ENCODE assay signal across 1 cellular context in genomic region chr12:96401061-96401871, GRCh38.
A peak's percentile ranks its signal among the peaks of the same experiment; 100 is the strongest.
TF ChIP-seq lines count a peak whose summit lies in the region.

No MANE protein-coding gene starts in this region.

TF ChIP-seq in K562, 482 proteins besides CTCF, POLR2A, EP300 and RAD21 (continued from another document and continues in another):
- TF ChIP-seq ZBTB43 (CRISPR knock-in tag; IDR thresholded peaks at IDR 0.05) (no peak), SRSF7 (optimal IDR thresholded peaks at IDR 0.05; ENCODE audit: low read depth, low read length) (no peak), MGA (IDR thresholded peaks at IDR 0.05) (peak; percentile 22; the same call in 1 of the 2 replicates), ZC3H4 (CRISPR knock-in tag; IDR thresholded peaks at IDR 0.05; ENCODE audit: borderline replicate concordance) (no peak), BHLHE40 (IDR thresholded peaks at IDR 0.05; ENCODE audit: low read length) (no peak), CC2D1A (IDR thresholded peaks at IDR 0.05) (no peak; the same call in 1 of the 2 replicates), TARDBP (IDR thresholded peaks at IDR 0.05) (no peak), HCFC1 (IDR thresholded peaks at IDR 0.05; ENCODE audit: low read depth, low read length) (no peak), U2AF1 (optimal IDR thresholded peaks at IDR 0.05; ENCODE audit: low read depth, low read length) (no peak), YBX1 (IDR thresholded peaks at IDR 0.05) (no peak), HMBOX1 (IDR thresholded peaks at IDR 0.05) (0 out of 2 replicates have a peak, but pooled peaks have one; percentile 19), ZKSCAN3 (CRISPR knock-in tag; IDR thresholded peaks at IDR 0.05) (no peak), SIX5 (IDR thresholded peaks at IDR 0.05; ENCODE audit: borderline replicate concordance in 1 of 2, insufficient read depth in 1 of 2, low read depth in 1 of 2, low read length in 2 of 2) (no peak), MAFG (tag; conservative IDR thresholded peaks at IDR 0.05) (0 out of 2 replicates have a peak, but pooled peaks have one; percentile 5), ZKSCAN1 (IDR thresholded peaks at IDR 0.05; ENCODE audit: low read depth, low read length) (no peak), PTTG1 (tag; IDR thresholded peaks at IDR 0.05; ENCODE audit: low read depth) (no peak), FOXJ3 (CRISPR knock-in tag; IDR thresholded peaks at IDR 0.05) (no peak), LEF1 (IDR thresholded peaks at IDR 0.05) (peak; percentile 90), SMARCA4 (IDR thresholded peaks at IDR 0.05) (peak; percentile 38; the same call in 1 of the 2 replicates), ARID4B (CRISPR knock-in tag; IDR thresholded peaks at IDR 0.05) (no peak), ZNF436 (CRISPR knock-in tag; IDR thresholded peaks at IDR 0.05) (no peak), NFE2 (IDR thresholded peaks at IDR 0.05; ENCODE audit: low read depth) (no peak), NFRKB (IDR thresholded peaks at IDR 0.05; ENCODE audit: low read depth) (0 out of 2 replicates have a peak, but pooled peaks have one; percentile 21), HMGN3 (IDR thresholded peaks at IDR 0.05; ENCODE audit: borderline replicate concordance, extremely low read depth, insufficient read length, low read depth, low read length) (no peak)
- TF ChIP-seq, protein P1, sequence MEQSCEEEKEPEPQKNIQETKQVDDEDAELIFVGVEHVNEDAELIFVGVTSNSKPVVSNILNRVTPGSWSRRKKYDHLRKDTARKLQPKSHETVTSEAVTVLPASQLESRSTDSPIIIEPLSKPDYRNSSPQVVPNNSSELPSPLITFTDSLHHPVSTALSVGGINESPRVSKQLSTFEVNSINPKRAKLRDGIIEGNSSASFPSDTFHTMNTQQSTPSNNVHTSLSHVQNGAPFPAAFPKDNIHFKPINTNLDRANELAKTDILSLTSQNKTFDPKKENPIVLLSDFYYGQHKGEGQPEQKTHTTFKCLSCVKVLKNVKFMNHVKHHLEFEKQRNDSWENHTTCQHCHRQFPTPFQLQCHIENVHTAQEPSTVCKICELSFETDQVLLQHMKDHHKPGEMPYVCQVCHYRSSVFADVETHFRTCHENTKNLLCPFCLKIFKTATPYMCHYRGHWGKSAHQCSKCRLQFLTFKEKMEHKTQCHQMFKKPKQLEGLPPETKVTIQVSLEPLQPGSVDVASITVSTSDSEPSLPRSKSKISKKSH (CRISPR knock-in tag; IDR thresholded peaks at IDR 0.05), result no peak
- TF ChIP-seq, protein P2, sequence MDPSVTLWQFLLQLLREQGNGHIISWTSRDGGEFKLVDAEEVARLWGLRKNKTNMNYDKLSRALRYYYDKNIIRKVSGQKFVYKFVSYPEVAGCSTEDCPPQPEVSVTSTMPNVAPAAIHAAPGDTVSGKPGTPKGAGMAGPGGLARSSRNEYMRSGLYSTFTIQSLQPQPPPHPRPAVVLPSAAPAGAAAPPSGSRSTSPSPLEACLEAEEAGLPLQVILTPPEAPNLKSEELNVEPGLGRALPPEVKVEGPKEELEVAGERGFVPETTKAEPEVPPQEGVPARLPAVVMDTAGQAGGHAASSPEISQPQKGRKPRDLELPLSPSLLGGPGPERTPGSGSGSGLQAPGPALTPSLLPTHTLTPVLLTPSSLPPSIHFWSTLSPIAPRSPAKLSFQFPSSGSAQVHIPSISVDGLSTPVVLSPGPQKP (CRISPR knock-in tag; IDR thresholded peaks at IDR 0.05), result no peak
- TF ChIP-seq, protein P3, sequence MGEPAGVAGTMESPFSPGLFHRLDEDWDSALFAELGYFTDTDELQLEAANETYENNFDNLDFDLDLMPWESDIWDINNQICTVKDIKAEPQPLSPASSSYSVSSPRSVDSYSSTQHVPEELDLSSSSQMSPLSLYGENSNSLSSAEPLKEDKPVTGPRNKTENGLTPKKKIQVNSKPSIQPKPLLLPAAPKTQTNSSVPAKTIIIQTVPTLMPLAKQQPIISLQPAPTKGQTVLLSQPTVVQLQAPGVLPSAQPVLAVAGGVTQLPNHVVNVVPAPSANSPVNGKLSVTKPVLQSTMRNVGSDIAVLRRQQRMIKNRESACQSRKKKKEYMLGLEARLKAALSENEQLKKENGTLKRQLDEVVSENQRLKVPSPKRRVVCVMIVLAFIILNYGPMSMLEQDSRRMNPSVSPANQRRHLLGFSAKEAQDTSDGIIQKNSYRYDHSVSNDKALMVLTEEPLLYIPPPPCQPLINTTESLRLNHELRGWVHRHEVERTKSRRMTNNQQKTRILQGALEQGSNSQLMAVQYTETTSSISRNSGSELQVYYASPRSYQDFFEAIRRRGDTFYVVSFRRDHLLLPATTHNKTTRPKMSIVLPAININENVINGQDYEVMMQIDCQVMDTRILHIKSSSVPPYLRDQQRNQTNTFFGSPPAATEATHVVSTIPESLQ (CRISPR knock-in tag; IDR thresholded peaks at IDR 0.05), result no peak
